22 cellular contexts compared by ENCODE assay signal in genomic region chr10:63735305-63735704, GRCh38.
"Had no signal": no experiment of that assay in that cellular context is flagged by ENCODE, and none has a peak within 500 bp of the region (broad histone marks: within the 10 kb centered on the region; RNA-seq: fewer than 3 reads in every experiment).

No MANE protein-coding gene starts in this region.

- H3K27me3 ChIP-seq: esophagus squamous epithelium, gastrocnemius medialis, heart right ventricle, left lung had no signal

- H3K27ac ChIP-seq: epithelial cell of prostate, esophagus squamous epithelium, gastrocnemius medialis, heart right ventricle, left lung, lower lobe of right lung had no signal

- H3K36me3 ChIP-seq: esophagus squamous epithelium, gastrocnemius medialis, heart right ventricle, left lung, lower lobe of right lung had no signal

- H3K9me3 ChIP-seq: esophagus squamous epithelium, gastrocnemius medialis, heart right ventricle, left lung, lower lobe of right lung, mucosa of descending colon had no signal

- DNase-seq: cortex of kidney; effector CD8-positive, alpha-beta T cell; effector memory CD8-positive, alpha-beta T cell; endodermal cell; erythroblast; esophagus squamous epithelium; foreskin fibroblast; foreskin melanocyte; gastrocnemius medialis; glutamatergic neuron; head of caudate nucleus; heart right ventricle; hippocampal formation; left cardiac atrium; left lung; left ventricle myocardium superior; lower lobe of right lung; mesenchymal stem cell; mucosa of descending colon; naive B cell had no signal

- H3K4me1 ChIP-seq: esophagus squamous epithelium, gastrocnemius medialis, heart right ventricle, left lung, lower lobe of right lung had no signal

- ATAC-seq: effector memory CD8-positive, alpha-beta T cell; esophagus mucosa; gastrocnemius medialis; heart right ventricle; left cardiac atrium; left lung; left ventricle myocardium superior; lower lobe of right lung; mucosa of descending colon had no signal

- H3K4me3 ChIP-seq: esophagus squamous epithelium, gastrocnemius medialis, heart right ventricle, left lung, lower lobe of right lung, mucosa of descending colon had no signal
